8 cellular contexts compared by ENCODE assay signal in the genomic region with DNA sequence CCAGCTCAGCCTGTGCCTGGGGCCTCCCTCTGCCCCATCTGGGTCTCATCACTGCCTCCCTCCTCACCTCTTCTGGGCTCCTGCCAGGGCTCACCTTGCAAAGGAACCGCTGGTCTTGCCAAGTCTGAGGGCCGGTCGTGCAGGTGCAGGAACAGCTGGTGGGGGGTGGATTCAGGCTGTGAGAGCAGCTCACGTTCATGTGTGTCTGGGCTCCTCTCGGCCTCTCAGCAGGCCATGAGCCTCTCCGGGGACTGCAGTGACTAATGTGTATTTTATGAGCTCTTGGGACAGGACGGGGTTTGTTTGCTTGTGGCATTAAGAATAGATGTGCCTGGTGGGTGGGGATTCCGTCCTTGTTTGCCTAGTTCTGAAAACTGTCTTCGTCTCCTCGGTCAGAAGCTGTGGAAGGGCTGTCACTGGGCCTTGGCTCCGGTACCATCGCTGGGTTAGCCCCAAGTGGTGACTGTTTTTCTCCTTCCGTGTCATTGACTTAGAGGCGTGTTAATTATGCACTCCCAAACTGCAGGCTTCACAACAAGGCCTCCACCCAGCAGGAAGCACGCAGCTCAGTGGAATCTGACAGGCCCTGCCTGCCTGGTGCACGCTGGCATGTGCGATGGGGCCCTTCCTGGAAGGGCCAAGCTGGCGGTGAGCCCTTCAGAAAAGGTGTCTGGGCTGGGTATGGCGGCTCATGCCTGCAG.
DNase-seq lines count a peak whose midpoint lies in the region; ATAC-seq, FAIRE-seq and TF ChIP-seq lines count a peak whose summit lies in the region.

No MANE protein-coding gene starts in this region.

- no peak overlapping the region for H3K4me3 Mint-ChIP-seq in activated CD4-positive, alpha-beta T cell treated with anti-CD3 and anti-CD28 coated beads, Interleukin-2, amount 10 ng/mL, durations not matched to agents 7 days and 5 days
- H3K4me3 Mint-ChIP-seq in effector memory CD8-positive, alpha-beta T cell = no peak overlapping the region

- H3K9me3 Mint-ChIP-seq in activated CD4-positive, alpha-beta T cell treated with anti-CD3 and anti-CD28 coated beads, Interleukin-2, amount 10 ng/mL, durations not matched to agents 7 days and 5 days = no peaks in the 10 kb centered on the region
- H3K9me3 Mint-ChIP-seq in effector memory CD8-positive, alpha-beta T cell = no peaks in the 10 kb centered on the region

- H3K27ac ChIP-seq in 22Rv1 = peak overlapping the region; percentile 93

- H3K27ac Mint-ChIP-seq in activated CD4-positive, alpha-beta T cell treated with anti-CD3 and anti-CD28 coated beads, Interleukin-2, amount 10 ng/mL, durations not matched to agents 7 days and 5 days = no peak overlapping the region
- H3K27ac Mint-ChIP-seq in effector memory CD8-positive, alpha-beta T cell = peak overlapping the region in 1 of 2 donors; percentile 54

- peak; percentile 8; the same call in 1 of the 2 replicates for TF ChIP-seq CTCF in 22Rv1 (IDR thresholded peaks at IDR 0.05)

- H3K36me3 Mint-ChIP-seq in activated CD4-positive, alpha-beta T cell treated with anti-CD3 and anti-CD28 coated beads, Interleukin-2, amount 10 ng/mL, durations not matched to agents 7 days and 5 days (ENCODE audit: low read depth) = peaks cover 2% of the 10 kb centered on the region
- H3K36me3 Mint-ChIP-seq in effector memory CD8-positive, alpha-beta T cell (ENCODE audit: insufficient read depth) = peaks cover 23% of the 10 kb centered on the region

- no peaks in the 10 kb centered on the region for H3K27me3 Mint-ChIP-seq in activated CD4-positive, alpha-beta T cell treated with anti-CD3 and anti-CD28 coated beads, Interleukin-2, amount 10 ng/mL, durations not matched to agents 7 days and 5 days
- H3K27me3 Mint-ChIP-seq in effector memory CD8-positive, alpha-beta T cell = no peaks in the 10 kb centered on the region

- peak; percentile 96 for FAIRE-seq in islet of Langerhans (lab: Jason Lieb, UNC)

- TF ChIP-seq EP300 in Ishikawa (IDR thresholded peaks at IDR 0.05; ENCODE audit: borderline replicate concordance) = peak; percentile 66; the same call in 1 of the 2 replicates

- no peaks in the 10 kb centered on the region for H3K4me1 Mint-ChIP-seq in activated CD4-positive, alpha-beta T cell treated with anti-CD3 and anti-CD28 coated beads, Interleukin-2, amount 10 ng/mL, durations not matched to agents 7 days and 5 days
- peaks cover 0 to 4% of the 10 kb centered on the region in 2 donors for H3K4me1 Mint-ChIP-seq in effector memory CD8-positive, alpha-beta T cell (ENCODE audit: low read depth in 2 of 2)

- ATAC-seq in effector memory CD8-positive, alpha-beta T cell (replicated peaks) = no peak

- TF ChIP-seq RAD21 in Ishikawa (IDR thresholded peaks at IDR 0.05; ENCODE audit: low read depth) = no peak

- POLR2A ChIA-PET in activated CD4-positive, alpha-beta T cell treated with anti-CD3 and anti-CD28 coated beads, Interleukin-2, amount 10 ng/mL, durations not matched to agents 7 days and 5 days (lab: Charles Lee) = no interaction called here

- CTCF ChIA-PET in activated CD4-positive, alpha-beta T cell treated with anti-CD3 and anti-CD28 coated beads, Interleukin-2, amount 10 ng/mL, durations not matched to agents 7 days and 5 days (lab: Charles Lee) = interaction anchor here (0.8 to 1.2 kb wide), 2 partner anchors 14 to 141 kb away, joined by 3 to 4 read pairs; no protein-coding TSS in a partner anchor

- DNase-seq in RPMI7951 (ENCODE audit: low read depth) (peak; percentile 34), foreskin melanocyte (no peak), Kasumi-1 (lab: John Stamatoyannopoulos, UW) (no peak)
- DNase-seq in activated CD4-positive, alpha-beta T cell treated with anti-CD3 and anti-CD28 coated beads, Interleukin-2, amount 10 ng/mL, durations not matched to agents 7 days and 5 days = no peak
- DNase-seq in effector memory CD8-positive, alpha-beta T cell = no peak

TF ChIP-seq in Ishikawa, 13 proteins besides CTCF, POLR2A, EP300 and RAD21:
- TF ChIP-seq EGR1 (IDR thresholded peaks at IDR 0.05) (no peak), TCF12 (IDR thresholded peaks at IDR 0.05; ENCODE audit: low read depth) (peak; percentile 96), TAF1 (IDR thresholded peaks at IDR 0.05; ENCODE audit: low read depth) (no peak), CEBPB (IDR thresholded peaks at IDR 0.05) (no peak), TEAD4 (IDR thresholded peaks at IDR 0.05) (peak; percentile 61), FOXM1 (IDR thresholded peaks at IDR 0.05; ENCODE audit: borderline replicate concordance, low read depth) (no peak), CREB1 (IDR thresholded peaks at IDR 0.05; ENCODE audit: low read depth) (0 out of 2 replicates have a peak, but pooled peaks have one; percentile 11), NFIC (IDR thresholded peaks at IDR 0.05) (peak; percentile 94), YY1 (IDR thresholded peaks at IDR 0.05; ENCODE audit: low read depth) (no peak)
- TF ChIP-seq, protein P1, sequence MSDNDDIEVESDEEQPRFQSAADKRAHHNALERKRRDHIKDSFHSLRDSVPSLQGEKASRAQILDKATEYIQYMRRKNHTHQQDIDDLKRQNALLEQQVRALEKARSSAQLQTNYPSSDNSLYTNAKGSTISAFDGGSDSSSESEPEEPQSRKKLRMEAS (IDR thresholded peaks at IDR 0.05) = peak; percentile 87
